In the genomic region with DNA sequence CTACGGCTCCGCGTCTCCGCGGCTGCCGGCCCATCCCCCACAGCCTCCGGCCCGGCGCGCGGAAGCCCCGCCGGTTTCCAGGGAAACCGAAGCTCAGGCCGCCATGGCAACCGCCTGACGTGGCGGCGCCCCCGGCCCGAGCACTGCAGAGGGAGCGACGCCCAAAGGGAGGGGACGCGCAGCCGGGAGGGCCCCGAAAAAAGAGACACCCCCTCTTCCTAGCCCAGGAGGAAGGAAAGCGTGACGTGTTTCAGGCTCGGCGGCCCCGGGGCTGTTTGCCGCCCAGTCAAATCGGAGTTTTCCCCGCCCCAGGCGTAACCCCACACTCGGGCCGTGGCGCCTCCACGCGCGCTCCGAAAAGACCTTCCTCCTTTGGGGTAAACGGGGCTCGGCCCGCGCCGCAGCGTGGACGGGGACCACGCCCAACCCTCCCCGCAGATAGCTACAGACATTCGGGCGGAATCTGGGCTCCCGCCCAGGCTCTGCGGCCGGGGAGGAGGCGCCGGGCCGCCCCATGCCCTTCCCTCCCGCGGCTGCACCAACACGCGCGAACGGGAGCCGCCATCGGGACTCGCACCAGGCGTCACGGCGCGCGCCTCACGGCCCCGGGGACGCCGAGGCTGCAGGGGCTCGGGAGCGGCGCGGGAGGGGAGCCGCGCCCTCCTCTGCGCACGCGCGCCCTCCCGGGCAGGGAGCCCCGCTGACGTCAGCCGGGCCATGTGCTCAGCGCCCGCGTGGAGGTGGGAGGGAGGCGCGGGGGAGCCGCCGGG, we compare ENCODE assay signal across 1 cellular context.
TF ChIP-seq lines count a peak whose summit lies in the region.

No MANE protein-coding gene starts in this region.

TF ChIP-seq in K562, 482 proteins besides CTCF, POLR2A, EP300 and RAD21 (continued from another document and continues in another):
- TF ChIP-seq, protein P1, sequence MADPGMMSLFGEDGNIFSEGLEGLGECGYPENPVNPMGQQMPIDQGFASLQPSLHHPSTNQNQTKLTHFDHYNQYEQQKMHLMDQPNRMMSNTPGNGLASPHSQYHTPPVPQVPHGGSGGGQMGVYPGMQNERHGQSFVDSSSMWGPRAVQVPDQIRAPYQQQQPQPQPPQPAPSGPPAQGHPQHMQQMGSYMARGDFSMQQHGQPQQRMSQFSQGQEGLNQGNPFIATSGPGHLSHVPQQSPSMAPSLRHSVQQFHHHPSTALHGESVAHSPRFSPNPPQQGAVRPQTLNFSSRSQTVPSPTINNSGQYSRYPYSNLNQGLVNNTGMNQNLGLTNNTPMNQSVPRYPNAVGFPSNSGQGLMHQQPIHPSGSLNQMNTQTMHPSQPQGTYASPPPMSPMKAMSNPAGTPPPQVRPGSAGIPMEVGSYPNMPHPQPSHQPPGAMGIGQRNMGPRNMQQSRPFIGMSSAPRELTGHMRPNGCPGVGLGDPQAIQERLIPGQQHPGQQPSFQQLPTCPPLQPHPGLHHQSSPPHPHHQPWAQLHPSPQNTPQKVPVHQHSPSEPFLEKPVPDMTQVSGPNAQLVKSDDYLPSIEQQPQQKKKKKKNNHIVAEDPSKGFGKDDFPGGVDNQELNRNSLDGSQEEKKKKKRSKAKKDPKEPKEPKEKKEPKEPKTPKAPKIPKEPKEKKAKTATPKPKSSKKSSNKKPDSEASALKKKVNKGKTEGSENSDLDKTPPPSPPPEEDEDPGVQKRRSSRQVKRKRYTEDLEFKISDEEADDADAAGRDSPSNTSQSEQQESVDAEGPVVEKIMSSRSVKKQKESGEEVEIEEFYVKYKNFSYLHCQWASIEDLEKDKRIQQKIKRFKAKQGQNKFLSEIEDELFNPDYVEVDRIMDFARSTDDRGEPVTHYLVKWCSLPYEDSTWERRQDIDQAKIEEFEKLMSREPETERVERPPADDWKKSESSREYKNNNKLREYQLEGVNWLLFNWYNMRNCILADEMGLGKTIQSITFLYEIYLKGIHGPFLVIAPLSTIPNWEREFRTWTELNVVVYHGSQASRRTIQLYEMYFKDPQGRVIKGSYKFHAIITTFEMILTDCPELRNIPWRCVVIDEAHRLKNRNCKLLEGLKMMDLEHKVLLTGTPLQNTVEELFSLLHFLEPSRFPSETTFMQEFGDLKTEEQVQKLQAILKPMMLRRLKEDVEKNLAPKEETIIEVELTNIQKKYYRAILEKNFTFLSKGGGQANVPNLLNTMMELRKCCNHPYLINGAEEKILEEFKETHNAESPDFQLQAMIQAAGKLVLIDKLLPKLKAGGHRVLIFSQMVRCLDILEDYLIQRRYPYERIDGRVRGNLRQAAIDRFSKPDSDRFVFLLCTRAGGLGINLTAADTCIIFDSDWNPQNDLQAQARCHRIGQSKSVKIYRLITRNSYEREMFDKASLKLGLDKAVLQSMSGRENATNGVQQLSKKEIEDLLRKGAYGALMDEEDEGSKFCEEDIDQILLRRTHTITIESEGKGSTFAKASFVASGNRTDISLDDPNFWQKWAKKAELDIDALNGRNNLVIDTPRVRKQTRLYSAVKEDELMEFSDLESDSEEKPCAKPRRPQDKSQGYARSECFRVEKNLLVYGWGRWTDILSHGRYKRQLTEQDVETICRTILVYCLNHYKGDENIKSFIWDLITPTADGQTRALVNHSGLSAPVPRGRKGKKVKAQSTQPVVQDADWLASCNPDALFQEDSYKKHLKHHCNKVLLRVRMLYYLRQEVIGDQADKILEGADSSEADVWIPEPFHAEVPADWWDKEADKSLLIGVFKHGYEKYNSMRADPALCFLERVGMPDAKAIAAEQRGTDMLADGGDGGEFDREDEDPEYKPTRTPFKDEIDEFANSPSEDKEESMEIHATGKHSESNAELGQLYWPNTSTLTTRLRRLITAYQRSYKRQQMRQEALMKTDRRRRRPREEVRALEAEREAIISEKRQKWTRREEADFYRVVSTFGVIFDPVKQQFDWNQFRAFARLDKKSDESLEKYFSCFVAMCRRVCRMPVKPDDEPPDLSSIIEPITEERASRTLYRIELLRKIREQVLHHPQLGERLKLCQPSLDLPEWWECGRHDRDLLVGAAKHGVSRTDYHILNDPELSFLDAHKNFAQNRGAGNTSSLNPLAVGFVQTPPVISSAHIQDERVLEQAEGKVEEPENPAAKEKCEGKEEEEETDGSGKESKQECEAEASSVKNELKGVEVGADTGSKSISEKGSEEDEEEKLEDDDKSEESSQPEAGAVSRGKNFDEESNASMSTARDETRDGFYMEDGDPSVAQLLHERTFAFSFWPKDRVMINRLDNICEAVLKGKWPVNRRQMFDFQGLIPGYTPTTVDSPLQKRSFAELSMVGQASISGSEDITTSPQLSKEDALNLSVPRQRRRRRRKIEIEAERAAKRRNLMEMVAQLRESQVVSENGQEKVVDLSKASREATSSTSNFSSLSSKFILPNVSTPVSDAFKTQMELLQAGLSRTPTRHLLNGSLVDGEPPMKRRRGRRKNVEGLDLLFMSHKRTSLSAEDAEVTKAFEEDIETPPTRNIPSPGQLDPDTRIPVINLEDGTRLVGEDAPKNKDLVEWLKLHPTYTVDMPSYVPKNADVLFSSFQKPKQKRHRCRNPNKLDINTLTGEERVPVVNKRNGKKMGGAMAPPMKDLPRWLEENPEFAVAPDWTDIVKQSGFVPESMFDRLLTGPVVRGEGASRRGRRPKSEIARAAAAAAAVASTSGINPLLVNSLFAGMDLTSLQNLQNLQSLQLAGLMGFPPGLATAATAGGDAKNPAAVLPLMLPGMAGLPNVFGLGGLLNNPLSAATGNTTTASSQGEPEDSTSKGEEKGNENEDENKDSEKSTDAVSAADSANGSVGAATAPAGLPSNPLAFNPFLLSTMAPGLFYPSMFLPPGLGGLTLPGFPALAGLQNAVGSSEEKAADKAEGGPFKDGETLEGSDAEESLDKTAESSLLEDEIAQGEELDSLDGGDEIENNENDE (IDR thresholded peaks at IDR 0.05; ENCODE audit: low read depth, low read length), result no peak
- TF ChIP-seq ZNF778 (CRISPR knock-in tag; IDR thresholded peaks at IDR 0.05) (no peak), ZNF12 (CRISPR knock-in tag; IDR thresholded peaks at IDR 0.05) (no peak), GABPB1 (CRISPR knock-in tag; IDR thresholded peaks at IDR 0.05) (peak; percentile 51), ESRRA (IDR thresholded peaks at IDR 0.05; ENCODE audit: borderline replicate concordance, low read depth) (no peak), TEAD2 (tag; IDR thresholded peaks at IDR 0.05) (no peak), SMARCA5 (IDR thresholded peaks at IDR 0.05) (no peak), ZNF584 (CRISPR knock-in tag; IDR thresholded peaks at IDR 0.05; ENCODE audit: low read depth) (no peak), STAG1 (CRISPR knock-in tag; IDR thresholded peaks at IDR 0.05; ENCODE audit: borderline replicate concordance) (no peak), NFIX (CRISPR knock-in tag; IDR thresholded peaks at IDR 0.05; ENCODE audit: low read depth) (no peak), EP400 (IDR thresholded peaks at IDR 0.05) (peak; percentile 69; the same call in 1 of the 2 replicates), ZBTB17 (CRISPR knock-in tag; IDR thresholded peaks at IDR 0.05) (no peak), ETV1 (tag; conservative IDR thresholded peaks at IDR 0.05; ENCODE audit: low read depth) (0 out of 2 replicates have a peak, but pooled peaks have one; percentile 13), FUS (optimal IDR thresholded peaks at IDR 0.05; ENCODE audit: low read depth, low read length) (no peak), NCOA1 (IDR thresholded peaks at IDR 0.05; ENCODE audit: low read depth) (no peak), PML (IDR thresholded peaks at IDR 0.05; ENCODE audit: low read length) (no peak), CBX1 (IDR thresholded peaks at IDR 0.05; ENCODE audit: low read depth) (no peak), ZNF232 (CRISPR knock-in tag; IDR thresholded peaks at IDR 0.05) (no peak), ZNF444 (CRISPR knock-in tag; IDR thresholded peaks at IDR 0.05) (no peak), ZNF217 (CRISPR knock-in tag; IDR thresholded peaks at IDR 0.05) (no peak), SMAD3 (CRISPR knock-in tag; conservative IDR thresholded peaks at IDR 0.05) (no peak), ZNF830 (CRISPR knock-in tag; IDR thresholded peaks at IDR 0.05) (no peak)
- TF ChIP-seq, protein P2, sequence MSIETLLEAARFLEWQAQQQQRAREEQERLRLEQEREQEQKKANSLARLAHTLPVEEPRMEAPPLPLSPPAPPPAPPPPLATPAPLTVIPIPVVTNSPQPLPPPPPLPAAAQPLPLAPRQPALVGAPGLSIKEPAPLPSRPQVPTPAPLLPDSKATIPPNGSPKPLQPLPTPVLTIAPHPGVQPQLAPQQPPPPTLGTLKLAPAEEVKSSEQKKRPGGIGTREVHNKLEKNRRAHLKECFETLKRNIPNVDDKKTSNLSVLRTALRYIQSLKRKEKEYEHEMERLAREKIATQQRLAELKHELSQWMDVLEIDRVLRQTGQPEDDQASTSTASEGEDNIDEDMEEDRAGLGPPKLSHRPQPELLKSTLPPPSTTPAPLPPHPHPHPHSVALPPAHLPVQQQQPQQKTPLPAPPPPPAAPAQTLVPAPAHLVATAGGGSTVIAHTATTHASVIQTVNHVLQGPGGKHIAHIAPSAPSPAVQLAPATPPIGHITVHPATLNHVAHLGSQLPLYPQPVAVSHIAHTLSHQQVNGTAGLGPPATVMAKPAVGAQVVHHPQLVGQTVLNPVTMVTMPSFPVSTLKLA (conservative IDR thresholded peaks at IDR 0.05), result peak; percentile 83 to 87
- TF ChIP-seq, protein P3, sequence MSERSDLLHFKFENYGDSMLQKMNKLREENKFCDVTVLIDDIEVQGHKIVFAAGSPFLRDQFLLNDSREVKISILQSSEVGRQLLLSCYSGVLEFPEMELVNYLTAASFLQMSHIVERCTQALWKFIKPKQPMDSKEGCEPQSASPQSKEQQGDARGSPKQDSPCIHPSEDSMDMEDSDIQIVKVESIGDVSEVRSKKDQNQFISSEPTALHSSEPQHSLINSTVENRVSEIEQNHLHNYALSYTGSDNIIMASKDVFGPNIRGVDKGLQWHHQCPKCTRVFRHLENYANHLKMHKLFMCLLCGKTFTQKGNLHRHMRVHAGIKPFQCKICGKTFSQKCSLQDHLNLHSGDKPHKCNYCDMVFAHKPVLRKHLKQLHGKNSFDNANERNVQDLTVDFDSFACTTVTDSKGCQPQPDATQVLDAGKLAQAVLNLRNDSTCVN (CRISPR knock-in tag; IDR thresholded peaks at IDR 0.05), result no peak
- TF ChIP-seq, protein P4, sequence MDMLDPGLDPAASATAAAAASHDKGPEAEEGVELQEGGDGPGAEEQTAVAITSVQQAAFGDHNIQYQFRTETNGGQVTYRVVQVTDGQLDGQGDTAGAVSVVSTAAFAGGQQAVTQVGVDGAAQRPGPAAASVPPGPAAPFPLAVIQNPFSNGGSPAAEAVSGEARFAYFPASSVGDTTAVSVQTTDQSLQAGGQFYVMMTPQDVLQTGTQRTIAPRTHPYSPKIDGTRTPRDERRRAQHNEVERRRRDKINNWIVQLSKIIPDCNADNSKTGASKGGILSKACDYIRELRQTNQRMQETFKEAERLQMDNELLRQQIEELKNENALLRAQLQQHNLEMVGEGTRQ (CRISPR knock-in tag; IDR thresholded peaks at IDR 0.05), result peak; percentile 16; the same call in 1 of the 2 replicates
- TF ChIP-seq, protein P5, sequence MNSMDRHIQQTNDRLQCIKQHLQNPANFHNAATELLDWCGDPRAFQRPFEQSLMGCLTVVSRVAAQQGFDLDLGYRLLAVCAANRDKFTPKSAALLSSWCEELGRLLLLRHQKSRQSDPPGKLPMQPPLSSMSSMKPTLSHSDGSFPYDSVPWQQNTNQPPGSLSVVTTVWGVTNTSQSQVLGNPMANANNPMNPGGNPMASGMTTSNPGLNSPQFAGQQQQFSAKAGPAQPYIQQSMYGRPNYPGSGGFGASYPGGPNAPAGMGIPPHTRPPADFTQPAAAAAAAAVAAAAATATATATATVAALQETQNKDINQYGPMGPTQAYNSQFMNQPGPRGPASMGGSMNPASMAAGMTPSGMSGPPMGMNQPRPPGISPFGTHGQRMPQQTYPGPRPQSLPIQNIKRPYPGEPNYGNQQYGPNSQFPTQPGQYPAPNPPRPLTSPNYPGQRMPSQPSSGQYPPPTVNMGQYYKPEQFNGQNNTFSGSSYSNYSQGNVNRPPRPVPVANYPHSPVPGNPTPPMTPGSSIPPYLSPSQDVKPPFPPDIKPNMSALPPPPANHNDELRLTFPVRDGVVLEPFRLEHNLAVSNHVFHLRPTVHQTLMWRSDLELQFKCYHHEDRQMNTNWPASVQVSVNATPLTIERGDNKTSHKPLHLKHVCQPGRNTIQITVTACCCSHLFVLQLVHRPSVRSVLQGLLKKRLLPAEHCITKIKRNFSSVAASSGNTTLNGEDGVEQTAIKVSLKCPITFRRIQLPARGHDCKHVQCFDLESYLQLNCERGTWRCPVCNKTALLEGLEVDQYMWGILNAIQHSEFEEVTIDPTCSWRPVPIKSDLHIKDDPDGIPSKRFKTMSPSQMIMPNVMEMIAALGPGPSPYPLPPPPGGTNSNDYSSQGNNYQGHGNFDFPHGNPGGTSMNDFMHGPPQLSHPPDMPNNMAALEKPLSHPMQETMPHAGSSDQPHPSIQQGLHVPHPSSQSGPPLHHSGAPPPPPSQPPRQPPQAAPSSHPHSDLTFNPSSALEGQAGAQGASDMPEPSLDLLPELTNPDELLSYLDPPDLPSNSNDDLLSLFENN (IDR thresholded peaks at IDR 0.05; ENCODE audit: low read depth in 2 of 2, low read length in 2 of 2), result 0 out of 4 replicates have a peak, but pooled peaks of 1 of the 2 experiments have one; percentile 9
- TF ChIP-seq, protein P6, sequence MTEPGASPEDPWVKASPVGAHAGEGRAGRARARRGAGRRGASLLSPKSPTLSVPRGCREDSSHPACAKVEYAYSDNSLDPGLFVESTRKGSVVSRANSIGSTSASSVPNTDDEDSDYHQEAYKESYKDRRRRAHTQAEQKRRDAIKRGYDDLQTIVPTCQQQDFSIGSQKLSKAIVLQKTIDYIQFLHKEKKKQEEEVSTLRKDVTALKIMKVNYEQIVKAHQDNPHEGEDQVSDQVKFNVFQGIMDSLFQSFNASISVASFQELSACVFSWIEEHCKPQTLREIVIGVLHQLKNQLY (CRISPR knock-in tag; conservative IDR thresholded peaks at IDR 0.05), result no peak
- TF ChIP-seq, protein P7, sequence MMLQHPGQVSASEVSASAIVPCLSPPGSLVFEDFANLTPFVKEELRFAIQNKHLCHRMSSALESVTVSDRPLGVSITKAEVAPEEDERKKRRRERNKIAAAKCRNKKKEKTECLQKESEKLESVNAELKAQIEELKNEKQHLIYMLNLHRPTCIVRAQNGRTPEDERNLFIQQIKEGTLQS (IDR thresholded peaks at IDR 0.05), result no peak
- TF ChIP-seq, protein P7 (CRISPR knock-in tag; conservative IDR thresholded peaks at IDR 0.05), result no peak
- TF ChIP-seq, protein P8, sequence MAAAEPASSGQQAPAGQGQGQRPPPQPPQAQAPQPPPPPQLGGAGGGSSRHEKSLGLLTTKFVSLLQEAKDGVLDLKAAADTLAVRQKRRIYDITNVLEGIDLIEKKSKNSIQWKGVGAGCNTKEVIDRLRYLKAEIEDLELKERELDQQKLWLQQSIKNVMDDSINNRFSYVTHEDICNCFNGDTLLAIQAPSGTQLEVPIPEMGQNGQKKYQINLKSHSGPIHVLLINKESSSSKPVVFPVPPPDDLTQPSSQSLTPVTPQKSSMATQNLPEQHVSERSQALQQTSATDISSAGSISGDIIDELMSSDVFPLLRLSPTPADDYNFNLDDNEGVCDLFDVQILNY (CRISPR knock-in tag; IDR thresholded peaks at IDR 0.05), result no peak
- TF ChIP-seq, protein P9, sequence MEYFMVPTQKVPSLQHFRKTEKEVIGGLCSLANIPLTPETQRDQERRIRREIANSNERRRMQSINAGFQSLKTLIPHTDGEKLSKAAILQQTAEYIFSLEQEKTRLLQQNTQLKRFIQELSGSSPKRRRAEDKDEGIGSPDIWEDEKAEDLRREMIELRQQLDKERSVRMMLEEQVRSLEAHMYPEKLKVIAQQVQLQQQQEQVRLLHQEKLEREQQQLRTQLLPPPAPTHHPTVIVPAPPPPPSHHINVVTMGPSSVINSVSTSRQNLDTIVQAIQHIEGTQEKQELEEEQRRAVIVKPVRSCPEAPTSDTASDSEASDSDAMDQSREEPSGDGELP (CRISPR knock-in tag; IDR thresholded peaks at IDR 0.05; ENCODE audit: borderline replicate concordance), result 0 out of 2 replicates have a peak, but pooled peaks have one; percentile 48
